ENCODE assay signal across 20 cellular contexts in genomic region chr16:71870818-71871217, GRCh38.
"Had no signal": no experiment of that assay in that cellular context is flagged by ENCODE, and none has a peak within 500 bp of the region (broad histone marks: within the 10 kb centered on the region; RNA-seq: fewer than 3 reads in every experiment).

No MANE protein-coding gene starts in this region.

- ATAC-seq: Right ventricle myocardium inferior had no signal

- H3K27ac ChIP-seq: PC-9, Peyer's patch, SJSA1, SK-N-MC had no signal

- H3K27me3 ChIP-seq: Peyer's patch, SJSA1 had no signal

- H3K4me1 ChIP-seq: Peyer's patch, SJSA1 had no signal

- H3K4me2 ChIP-seq: PC-9 had no signal

- DNase-seq: KBM-7; NCI-H1048; NCI-H1105; NCI-H1417; NCI-H1436 treated with DMSO at 0.1 percent for 48 hours; NCI-H1694; NCI-H187 treated with DMSO at 0.1 percent for 48 hours; NCI-H2029 treated with DMSO at 0.1 percent for 48 hours; NCI-H2227 treated with DMSO at 0.1 percent for 48 hours; NCI-H524; NCI-H526 treated with DMSO at 0.1 percent for 48 hours; NCI-H748 treated with DMSO at 0.1 percent for 48 hours; NK-92 treated with Interleukin-12 subunit alpha and Interleukin-12 subunit beta, amount 100 ng/mL, for 24 hours; OCI-M1; PC-9; Peyer's patch; SHP77 treated with DMSO at 0.1 percent for 48 hours had no signal

- H3K9me3 ChIP-seq: Peyer's patch, SJSA1 had no signal

- H3K4me3 ChIP-seq: PC-9, Peyer's patch, SJSA1, SK-N-MC had no signal

- H2AFZ ChIP-seq: PC-9 had no signal
